Comparison of ENCODE assay signal across 9 cellular contexts in the genomic region with DNA sequence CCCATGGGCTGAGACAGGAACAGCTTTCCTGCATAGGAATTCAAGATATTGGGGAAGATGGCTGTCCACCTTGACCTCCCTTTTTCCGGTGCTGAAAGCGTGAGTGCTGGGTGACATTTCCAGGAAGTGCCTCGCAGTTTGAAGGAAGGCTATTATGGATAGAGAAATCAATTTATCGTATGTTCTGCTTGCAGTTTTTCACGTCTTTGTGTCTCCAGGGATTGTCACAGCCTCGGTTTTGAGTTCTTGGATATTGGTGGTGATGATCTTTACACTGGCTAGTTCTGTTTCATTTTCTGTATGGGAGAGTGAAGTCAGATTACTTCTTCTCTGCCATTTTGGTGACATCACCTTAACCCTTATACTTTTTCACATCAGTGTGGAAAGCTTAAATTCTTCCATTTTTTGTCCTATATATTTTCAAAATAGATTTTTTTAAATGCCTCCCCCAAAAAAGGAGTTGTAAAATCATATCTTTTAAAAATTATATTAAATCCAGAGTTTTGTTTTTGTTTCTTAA.
DNase-seq lines count a peak whose midpoint lies in the region; ATAC-seq and TF ChIP-seq lines count a peak whose summit lies in the region.
"Had no signal": no experiment of that assay in that cellular context is flagged by ENCODE, and none has a peak within 500 bp of the region (broad histone marks: within the 10 kb centered on the region; RNA-seq: fewer than 3 reads in every experiment).

No MANE protein-coding gene starts in this region.

- peak overlapping the region; percentile 54 for H3K4me3 ChIP-seq in OCI-LY7 (ENCODE audit: low read depth, low read length, poor library complexity, severe bottlenecking)

- peaks cover 12% of the 10 kb centered on the region for H3K4me1 ChIP-seq in OCI-LY7 (ENCODE audit: insufficient read depth, low read length, poor library complexity, severe bottlenecking)

- H2AFZ ChIP-seq in OCI-LY7 (ENCODE audit: low read length), result peak overlapping the region; percentile 98

- H3K27me3 Mint-ChIP-seq in natural killer cell treated with Interleukin-12 subunit alpha and Interleukin-12 subunit beta and Interleukin-15 and Interleukin-18, amount 100 ng/mL, for 72 hours, result peaks cover 0 to 5% of the 10 kb centered on the region in 2 donors

- ATAC-seq in GM18907 (IDR thresholded peaks at IDR 0.05; ENCODE audit: unreplicated experiment) (peak; percentile 74), HG02571 (IDR thresholded peaks at IDR 0.05; ENCODE audit: unreplicated experiment) (peak; percentile 36), left colon (no peak), GM18519 (IDR thresholded peaks at IDR 0.05; ENCODE audit: low FRiP score, unreplicated experiment) (no peak), Right ventricle myocardium superior (ENCODE audit: poor library complexity) (no peak)
- ATAC-seq in natural killer cell treated with Interleukin-12 subunit alpha and Interleukin-12 subunit beta and Interleukin-15 and Interleukin-18, amount 100 ng/mL, for 72 hours, result peak in 1 of 2 donors; percentile 66

- no peaks in the 10 kb centered on the region for H4K20me1 ChIP-seq in OCI-LY7 (ENCODE audit: insufficient read depth, low read length)

- intact Hi-C loops in OCI-LY7 (cut with micrococcal nuclease; ENCODE audit: unreplicated experiment) (loop anchor here (1.0 to 5.0 kb wide), 9 partner anchors 37 to 546 kb away; a partner anchor contains a TSS), left colon (cut with DNase I, micrococcal nuclease) (loop anchor here in 1 of 2 donors (10.0 kb wide), 2 partner anchors 219 to 549 kb away; no protein-coding TSS in a partner anchor), Right ventricle myocardium superior (cut with DNase I) (loop anchor here (2.0 kb wide), 1 partner anchor 221 kb away; no protein-coding TSS in a partner anchor)

- H3K36me3 ChIP-seq in OCI-LY7 (ENCODE audit: insufficient read depth, low read length), result no peaks in the 10 kb centered on the region; the same call in 1 of the 2 replicates

- peak overlapping the region; percentile 70 to 72 for H3K27ac Mint-ChIP-seq in natural killer cell treated with Interleukin-12 subunit alpha and Interleukin-12 subunit beta and Interleukin-15 and Interleukin-18, amount 100 ng/mL, for 72 hours

- peaks cover 6% of the 10 kb centered on the region for H3K9me3 Mint-ChIP-seq in natural killer cell treated with Interleukin-12 subunit alpha and Interleukin-12 subunit beta and Interleukin-15 and Interleukin-18, amount 100 ng/mL, for 72 hours

- H3K4me2 ChIP-seq in OCI-LY7 (ENCODE audit: low read length), result peak overlapping the region; percentile 70

- H3K9me2 ChIP-seq in OCI-LY7 (ENCODE audit: insufficient read depth, low read length), result no peaks in the 10 kb centered on the region

- no peak for TF ChIP-seq CTCF in OCI-LY7 (conservative IDR thresholded peaks at IDR 0.05; ENCODE audit: low read length)

- peak overlapping the region; percentile 84 for H3K4me3 Mint-ChIP-seq in natural killer cell treated with Interleukin-12 subunit alpha and Interleukin-12 subunit beta and Interleukin-15 and Interleukin-18, amount 100 ng/mL, for 72 hours

- peaks cover 7% of the 10 kb centered on the region for H3K36me3 Mint-ChIP-seq in natural killer cell treated with Interleukin-12 subunit alpha and Interleukin-12 subunit beta and Interleukin-15 and Interleukin-18, amount 100 ng/mL, for 72 hours

- peaks cover 28% of the 10 kb centered on the region; the same call in 1 of the 2 replicates for H3K9me3 ChIP-seq in OCI-LY7 (ENCODE audit: low read length)

- H3K27ac ChIP-seq in OCI-LY7 (ENCODE audit: low read depth, low read length, poor library complexity, severe bottlenecking), result peak overlapping the region; percentile 16
- H3K27ac ChIP-seq: epithelial cell of prostate had no signal

- no TSS peak for BruUV-seq in OCI-LY7 (replicated peaks; lab: Mats Ljungman, UMichigan)

- peak; percentile 32 for DNase-seq in OCI-LY7 (ENCODE audit: low spot score)
- DNase-seq in natural killer cell treated with Interleukin-12 subunit alpha and Interleukin-12 subunit beta and Interleukin-15 and Interleukin-18, amount 100 ng/mL, for 72 hours (ENCODE audit: low spot score), result no peak
- no peak for DNase-seq in EL
- DNase-seq in left colon, result no peak
- DNase-seq in Right ventricle myocardium superior, result no peak

- H3K79me2 ChIP-seq in OCI-LY7 (ENCODE audit: insufficient read depth, low read depth, low read length), result no peaks in the 10 kb centered on the region

- peaks cover 7 to 9% of the 10 kb centered on the region in 2 donors for H3K4me1 Mint-ChIP-seq in natural killer cell treated with Interleukin-12 subunit alpha and Interleukin-12 subunit beta and Interleukin-15 and Interleukin-18, amount 100 ng/mL, for 72 hours (ENCODE audit: low read depth in 2 of 2)

- CTCF ChIA-PET in OCI-LY7 (lab: Charles Lee; ENCODE audit: unreplicated experiment), result interaction anchor here (0.8 to 1.0 kb wide), 4 partner anchors 225 to 344 kb away, joined by 3 to 4 read pairs (median 4); no protein-coding TSS in a partner anchor

- POLR2A ChIA-PET in OCI-LY7 (lab: Charles Lee), result interaction anchor here (0.6 to 1.4 kb wide), 5 partner anchors 53 to 950 kb away, joined by 3 to 4 read pairs (median 3); no protein-coding TSS in a partner anchor

Comparison
In these comparisons a context has a peak if more than half of its experiments do, and no peak if none do; other contexts are left out.
1. ATAC-seq: peak in GM18907 (single experiment) and HG02571 (single experiment); none in left colon (single experiment), GM18519 (single experiment) and Right ventricle myocardium superior (single experiment).